ENCODE assay signal across 8 cellular contexts in the genomic region with DNA sequence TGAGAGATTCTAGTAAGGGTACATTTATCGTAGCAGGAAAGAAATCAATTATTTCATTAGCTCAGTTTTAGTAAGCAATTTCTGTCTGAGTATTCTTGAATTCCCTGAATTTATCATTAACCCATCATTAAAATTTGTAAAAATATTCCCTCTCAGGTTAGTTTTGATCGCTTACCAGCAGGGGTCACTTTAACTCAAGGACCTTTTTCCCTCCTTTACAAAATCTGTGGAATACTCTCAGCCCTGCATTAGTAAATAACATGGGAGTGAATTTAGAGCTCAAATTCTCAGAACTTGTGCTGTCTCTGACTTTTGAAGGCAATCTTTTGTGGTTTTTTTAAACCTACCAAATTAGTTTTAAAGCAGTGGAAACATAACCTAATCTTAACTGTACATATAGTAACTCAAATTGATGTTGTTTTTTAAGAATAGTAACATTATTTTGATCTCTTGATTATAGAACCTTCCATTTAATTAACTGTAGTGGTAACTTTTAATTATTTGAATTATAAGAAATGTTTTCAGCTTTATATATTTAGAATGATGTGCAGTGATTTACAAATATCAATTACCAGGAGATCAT.
DNase-seq lines count a peak whose midpoint lies in the region; ATAC-seq and TF ChIP-seq lines count a peak whose summit lies in the region.

No MANE protein-coding gene starts in this region.

- no peaks in the 10 kb centered on the region for H3K27me3 ChIP-seq in DOHH2 (ENCODE audit: control insufficient read depth, low read length)

- peak; percentile 29 for DNase-seq in M059J (ENCODE audit: low read depth)
- DNase-seq in amniotic epithelial cell (ENCODE audit: low read depth), result peak; percentile 49
- peak; percentile 38 for DNase-seq in kidney tubule cell (ENCODE audit: low spot score)
- no peak for DNase-seq in MV-4-11 (lab: John Stamatoyannopoulos, UW)
- DNase-seq in activated CD4-positive, alpha-beta T cell treated with anti-CD3 and anti-CD28 coated beads for 4 hours, result no peak

- TF ChIP-seq CTCF in DOHH2 (IDR thresholded peaks at IDR 0.05; ENCODE audit: low read depth, low read length, poor library complexity, severe bottlenecking), result peak; percentile 65

- H3K4me1 ChIP-seq in DOHH2 (ENCODE audit: control insufficient read depth, low read length), result no peaks in the 10 kb centered on the region

- no peak overlapping the region for H3K4me2 ChIP-seq in DOHH2 (ENCODE audit: low read length)

- no peak overlapping the region for H3K27ac ChIP-seq in DOHH2 (ENCODE audit: low read depth, low read length)

- no peaks in the 10 kb centered on the region for H3K79me2 ChIP-seq in DOHH2 (ENCODE audit: control insufficient read depth, low read length)

- H3F3A ChIP-seq in DOHH2 (ENCODE audit: control insufficient read depth, insufficient read depth), result no peaks in the 10 kb centered on the region

- ATAC-seq in HG02678 (IDR thresholded peaks at IDR 0.05; ENCODE audit: unreplicated experiment) (no peak), HG02852 (IDR thresholded peaks at IDR 0.05; ENCODE audit: unreplicated experiment) (no peak)

- H3K4me3 ChIP-seq in DOHH2 (ENCODE audit: low read length), result no peak overlapping the region

- H4K20me1 ChIP-seq in DOHH2 (ENCODE audit: control insufficient read depth, insufficient read depth, low read depth, low read length), result no peaks in the 10 kb centered on the region

- H3K36me3 ChIP-seq in DOHH2 (ENCODE audit: control insufficient read depth, low read length), result peaks cover 3% of the 10 kb centered on the region; the same call in 1 of the 2 replicates

- no peaks in the 10 kb centered on the region for H3K9me3 ChIP-seq in DOHH2 (ENCODE audit: control insufficient read depth, insufficient read depth, low read length)

- H3K9me2 ChIP-seq in DOHH2 (replicated peaks; ENCODE audit: control insufficient read depth, low read length), result no peaks in the 10 kb centered on the region

Comparison
In these comparisons a context has a peak if more than half of its experiments do, and no peak if none do; other contexts are left out.
1. DNase-seq: peak in M059J (single experiment), amniotic epithelial cell (single experiment) and kidney tubule cell (single experiment); none in MV-4-11 (single experiment) and activated CD4-positive, alpha-beta T cell treated with anti-CD3 and anti-CD28 coated beads for 4 hours (0 of 2).